8 cellular contexts compared by ENCODE assay signal in genomic region chr17:34892864-34893263, GRCh38.
DNase-seq lines count a peak whose midpoint lies in the region; ATAC-seq and TF ChIP-seq lines count a peak whose summit lies in the region.

No MANE protein-coding gene starts in this region.

- no peaks in the 10 kb centered on the region for H3K36me3 Mint-ChIP-seq in activated naive CD8-positive, alpha-beta T cell treated with anti-CD3 and anti-CD28 coated beads, Interleukin-2, amount 50 U/mL, for 24 hours (ENCODE audit: low read depth)
- H3K36me3 Mint-ChIP-seq in neural crest cell (ENCODE audit: low read depth) = no peaks in the 10 kb centered on the region

- peak; percentile 42 for ATAC-seq in activated naive CD8-positive, alpha-beta T cell treated with anti-CD3 and anti-CD28 coated beads, Interleukin-2, amount 50 U/mL, for 24 hours
- no peak for ATAC-seq in activated CD4-positive, CD25-positive, alpha-beta regulatory T cell treated with anti-CD3 and anti-CD28 coated beads, Interleukin-2, amount 50 U/mL, for 24 hours
- ATAC-seq in GM19023 (IDR thresholded peaks at IDR 0.05; ENCODE audit: unreplicated experiment) (no peak), HG03097 (IDR thresholded peaks at IDR 0.05; ENCODE audit: low FRiP score, unreplicated experiment) (no peak)

- H3K4me3 ChIP-seq in mammary epithelial cell (replicated peaks in 1 of 3; ENCODE audit: insufficient read depth in 1 of 3, low read depth in 2 of 3, low read length in 3 of 3) (no peak overlapping the region), breast epithelium (no peak overlapping the region)

- H3K27me3 Mint-ChIP-seq in activated naive CD8-positive, alpha-beta T cell treated with anti-CD3 and anti-CD28 coated beads, Interleukin-2, amount 50 U/mL, for 24 hours = peaks cover 24% of the 10 kb centered on the region
- H3K27me3 Mint-ChIP-seq in neural crest cell (ENCODE audit: low read depth) = peaks cover 52% of the 10 kb centered on the region

- H3K9ac ChIP-seq in mammary epithelial cell (ENCODE audit: insufficient read depth, low read length) = no peak overlapping the region

- dilution Hi-C loops in mammary epithelial cell (cut with HindIII; ENCODE audit: low sequenced_read_pairs) = no loop called here

- no peak overlapping the region for H2AFZ ChIP-seq in mammary epithelial cell (ENCODE audit: low read depth, low read length)

- H3K9me3 ChIP-seq in mammary epithelial cell (replicated peaks; ENCODE audit: insufficient read depth, low read length) (no peaks in the 10 kb centered on the region), breast epithelium (no peaks in the 10 kb centered on the region)

- H3K27me3 ChIP-seq in mammary epithelial cell (ENCODE audit: insufficient read depth, low read length) = no peaks in the 10 kb centered on the region
- peaks cover 0 to 13% of the 10 kb centered on the region in 2 donors for H3K27me3 ChIP-seq in breast epithelium

- H3K27ac ChIP-seq in mammary epithelial cell (ENCODE audit: insufficient read depth, low read depth, low read length) (no peak overlapping the region), breast epithelium (no peak overlapping the region)

- no peaks in the 10 kb centered on the region for H3K79me2 ChIP-seq in mammary epithelial cell (ENCODE audit: insufficient read depth, low read length)

- H4K20me1 ChIP-seq in mammary epithelial cell (ENCODE audit: insufficient read depth, low read length) = no peaks in the 10 kb centered on the region

- no peaks in the 10 kb centered on the region for H3K36me3 ChIP-seq in mammary epithelial cell (ENCODE audit: insufficient read depth, low read length)
- H3K36me3 ChIP-seq in breast epithelium = no peaks in the 10 kb centered on the region

- H3K9me3 Mint-ChIP-seq in activated naive CD8-positive, alpha-beta T cell treated with anti-CD3 and anti-CD28 coated beads, Interleukin-2, amount 50 U/mL, for 24 hours = no peaks in the 10 kb centered on the region
- H3K9me3 Mint-ChIP-seq in neural crest cell = no peaks in the 10 kb centered on the region

- TF ChIP-seq CTCF in mammary epithelial cell (conservative IDR thresholded peaks at IDR 0.05 in 1 of 2, IDR thresholded peaks at IDR 0.05 in 1 of 2; ENCODE audit: extremely low read depth in 1 of 2, insufficient read depth in 1 of 2, low read depth in 1 of 2, low read length in 2 of 2) (peak; percentile 27 to 53), breast epithelium (IDR thresholded peaks at IDR 0.05) (peak in 1 of 3 donors; percentile 20), neural crest cell (conservative IDR thresholded peaks at IDR 0.05) (peak; percentile 72)

- TF ChIP-seq POLR2A in breast epithelium (IDR thresholded peaks at IDR 0.05) = no peak

- DNase-seq in mammary epithelial cell (no peak), breast epithelium (ENCODE audit: low spot score in 2 of 2) (no peak), NCI-H1105 (lab: John Stamatoyannopoulos, UW) (peak; percentile 12), neural crest cell (ENCODE audit: low read depth, low spot score) (peak; percentile 39)
- peak; percentile 10 for DNase-seq in activated naive CD8-positive, alpha-beta T cell treated with anti-CD3 and anti-CD28 coated beads, Interleukin-2, amount 50 U/mL, for 24 hours

- in situ Hi-C loops in mammary epithelial cell (cut with MboI; ENCODE audit: low sequenced_read_pairs in 2 of 2) = no loop called here

- no peaks in the 10 kb centered on the region for H3K4me1 Mint-ChIP-seq in activated naive CD8-positive, alpha-beta T cell treated with anti-CD3 and anti-CD28 coated beads, Interleukin-2, amount 50 U/mL, for 24 hours
- no peaks in the 10 kb centered on the region for H3K4me1 Mint-ChIP-seq in neural crest cell

- no peak overlapping the region for H3K4me2 ChIP-seq in mammary epithelial cell (ENCODE audit: insufficient read depth, low read depth, low read length)

- intact Hi-C loops in mammary epithelial cell (cut with micrococcal nuclease) = no loop called here
- intact Hi-C loops in breast epithelium (cut with DNase I; ENCODE audit: low total_unique reads) = no loop called here

- no TSS peak for BruUV-seq in mammary epithelial cell (replicated peaks; lab: Mats Ljungman, UMichigan)

- 0% methylated on average over 1 of the region's 6 CpGs for WGBS in mammary epithelial cell (ENCODE audit: low coverage, missing lambda C conversion rate)

- H3K4me1 ChIP-seq in mammary epithelial cell (ENCODE audit: insufficient read depth, low read length) (no peaks in the 10 kb centered on the region), breast epithelium (no peaks in the 10 kb centered on the region)

- no peak overlapping the region for H3K4me3 Mint-ChIP-seq in activated naive CD8-positive, alpha-beta T cell treated with anti-CD3 and anti-CD28 coated beads, Interleukin-2, amount 50 U/mL, for 24 hours
- H3K4me3 Mint-ChIP-seq in neural crest cell = no peak overlapping the region

- CTCF ChIA-PET in mammary epithelial cell (lab: Charles Lee; ENCODE audit: low non-redundant PET) = no interaction called here

- no peak overlapping the region for H3K27ac Mint-ChIP-seq in activated naive CD8-positive, alpha-beta T cell treated with anti-CD3 and anti-CD28 coated beads, Interleukin-2, amount 50 U/mL, for 24 hours
- H3K27ac Mint-ChIP-seq in neural crest cell (ENCODE audit: unreplicated experiment) = no peak overlapping the region

Comparison
In these comparisons a context has a peak if more than half of its experiments do, and no peak if none do; other contexts are left out.
1. DNase-seq: peak in NCI-H1105 (single experiment), activated naive CD8-positive, alpha-beta T cell treated with anti-CD3 and anti-CD28 coated beads, Interleukin-2, amount 50 U/mL, for 24 hours (single experiment) and neural crest cell (single experiment); none in mammary epithelial cell (single experiment) and breast epithelium (0 of 2).